In genomic region chr6:137452331-137452894, GRCh38 we compare ENCODE assay signal across 22 cellular contexts. TPM values are rescaled to one million over a fixed set of nuclear protein-coding genes. Genes with fewer than 3 reads are reported as not detected.
DNase-seq lines count a peak whose midpoint lies in the region; ATAC-seq, FAIRE-seq and TF ChIP-seq lines count a peak whose summit lies in the region.
"Had no signal": no experiment of that assay in that cellular context is flagged by ENCODE, and none has a peak within 500 bp of the region (broad histone marks: within the 10 kb centered on the region; RNA-seq: fewer than 3 reads in every experiment).

No MANE protein-coding gene starts in this region.

- H3K9me3 Mint-ChIP-seq in CD8-positive, alpha-beta T cell: no peaks in the 10 kb centered on the region
- H3K9me3 Mint-ChIP-seq: HFFc6 had no signal

- H3K9me3 ChIP-seq in A549 (no peaks in the 10 kb centered on the region), GM23248 (ENCODE audit: low read depth) (no peaks in the 10 kb centered on the region)
- no peaks in the 10 kb centered on the region for H3K9me3 ChIP-seq in CD8-positive, alpha-beta T cell (ENCODE audit: low read length)
- H3K9me3 ChIP-seq: SJSA1 had no signal

- peaks cover 9% of the 10 kb centered on the region for H3K27me3 Mint-ChIP-seq in CD8-positive, alpha-beta T cell (ENCODE audit: low read depth)

- H3K9me2 ChIP-seq in GM23248 (ENCODE audit: insufficient read depth): no peaks in the 10 kb centered on the region

- no peaks in the 10 kb centered on the region for H3K27me3 ChIP-seq in GM23248 (replicated peaks; ENCODE audit: insufficient read depth)
- no peaks in the 10 kb centered on the region for H3K27me3 ChIP-seq in CD8-positive, alpha-beta T cell (ENCODE audit: insufficient read depth, low read length)
- H3K27me3 ChIP-seq: SJSA1 had no signal

- peak; percentile 7 for FAIRE-seq in A549 (lab: Jason Lieb, UNC)
- FAIRE-seq: GM12891, GM19239 had no signal

- no peak for TF ChIP-seq RAD21 in A549 (conservative IDR thresholded peaks at IDR 0.05 in 1 of 2, IDR thresholded peaks at IDR 0.05 in 1 of 2)

- no peak overlapping the region for H2AFZ ChIP-seq in GM23248

- H3K36me3 Mint-ChIP-seq in CD8-positive, alpha-beta T cell: no peaks in the 10 kb centered on the region
- H3K36me3 Mint-ChIP-seq: CD14-positive monocyte had no signal

- no peaks in the 10 kb centered on the region for H4K20me1 ChIP-seq in GM23248 (ENCODE audit: insufficient read depth)

- H3K9ac ChIP-seq in GM23248: no peak overlapping the region
- H3K9ac ChIP-seq: KMS-11 had no signal

- no peak for DNase-seq in A549 (ENCODE audit: low read depth in 1 of 2, low spot score in 1 of 2)
- DNase-seq in GM23248: peak; percentile 31
- peak; percentile 66 for DNase-seq in choroid plexus epithelial cell (ENCODE audit: low read depth)
- DNase-seq in fibroblast of villous mesenchyme (ENCODE audit: low read depth): peak; percentile 10
- no peak for DNase-seq in Ammon's horn (ENCODE audit: low spot score)
- DNase-seq in NCI-H2171 treated with DMSO at 0.1 percent for 48 hours (lab: John Stamatoyannopoulos, UW): no peak
- DNase-seq in CD8-positive, alpha-beta T cell: no peak
- DNase-seq: 8988T, DMS 273 treated with DMSO at 0.1 percent for 48 hours, HFFc6, NCI-H1417, NCI-H187 treated with DMSO at 0.1 percent for 48 hours, NCI-H345, NCI-H524 treated with DMSO at 0.1 percent for 48 hours had no signal

- TF ChIP-seq CTCF in A549 (IDR thresholded peaks at IDR 0.05): no peak
- TF ChIP-seq CTCF in choroid plexus epithelial cell (conservative IDR thresholded peaks at IDR 0.05; ENCODE audit: low read depth, low read length): no peak
- TF ChIP-seq CTCF in fibroblast of villous mesenchyme (IDR thresholded peaks at IDR 0.05; ENCODE audit: insufficient read depth, low read depth, low read length): no peak
- TF ChIP-seq CTCF in CD8-positive, alpha-beta T cell (IDR thresholded peaks at IDR 0.05): no peak

- ATAC-seq in A549 (no peak), HG02642 (IDR thresholded peaks at IDR 0.05; ENCODE audit: poor library complexity, unreplicated experiment) (no peak)
- no peak for ATAC-seq in CD8-positive, alpha-beta T cell
- ATAC-seq: PC-3 had no signal

- no peak for TF ChIP-seq POLR2A in A549 (IDR thresholded peaks at IDR 0.05; ENCODE audit: low read length)

- WGBS in A549 (ENCODE audit: missing lambda C conversion rate): 55% methylated on average over 7 of the region's 7 CpGs
- WGBS in GM23248 (ENCODE audit: low coverage in 1 of 2, low lambda C conversion rate in 2 of 2, missing lambda C conversion rate in 2 of 2), 2 experiments: 10 to 11% methylated on average over 7 of the region's 7 CpGs

- H3K4me1 ChIP-seq in A549 (no peaks in the 10 kb centered on the region), GM23248 (ENCODE audit: insufficient read depth) (peaks cover 13% of the 10 kb centered on the region; the same call in 1 of the 2 replicates)
- no peaks in the 10 kb centered on the region for H3K4me1 ChIP-seq in CD8-positive, alpha-beta T cell (ENCODE audit: insufficient read depth, low read length)

- H3K27ac Mint-ChIP-seq in CD8-positive, alpha-beta T cell: no peak overlapping the region
- H3K27ac Mint-ChIP-seq: CD14-positive monocyte, HFFc6 had no signal

- CTCF ChIA-PET in A549 (lab: Yijun Ruan, JAX): interaction anchor here (1.6 kb wide), 1 partner anchor 38 kb away, joined by 4 read pairs; no protein-coding TSS in a partner anchor
- CTCF ChIA-PET in CD8-positive, alpha-beta T cell (lab: Charles Lee): interaction anchor here (0.7 to 1.0 kb wide), 2 partner anchors 16 to 65 kb away, joined by 3 to 4 read pairs; no protein-coding TSS in a partner anchor

- H3F3A ChIP-seq in GM23248 (ENCODE audit: insufficient read depth): peaks cover 10% of the 10 kb centered on the region; the same call in 1 of the 2 replicates

- H3K4me1 Mint-ChIP-seq in CD8-positive, alpha-beta T cell (ENCODE audit: low read depth): no peaks in the 10 kb centered on the region
- H3K4me1 Mint-ChIP-seq: CD14-positive monocyte had no signal

- no peak for TF ChIP-seq EP300 in A549 (IDR thresholded peaks at IDR 0.05)

- no peak overlapping the region for H3K4me3 ChIP-seq in A549
- no peak overlapping the region for H3K4me3 ChIP-seq in GM23248
- no peak overlapping the region for H3K4me3 ChIP-seq in choroid plexus epithelial cell (ENCODE audit: low read depth, low read length)
- H3K4me3 ChIP-seq in fibroblast of villous mesenchyme (ENCODE audit: low read depth, low read length): no peak overlapping the region
- no peak overlapping the region for H3K4me3 ChIP-seq in CD8-positive, alpha-beta T cell (ENCODE audit: low read depth, low read length)
- H3K4me3 ChIP-seq: SJSA1 had no signal

- no peak overlapping the region for H3K27ac ChIP-seq in A549
- no peak overlapping the region for H3K27ac ChIP-seq in GM23248
- no peak overlapping the region for H3K27ac ChIP-seq in CD8-positive, alpha-beta T cell (ENCODE audit: low read depth, low read length)
- H3K27ac ChIP-seq: KMS-11 had no signal

- H3K4me3 Mint-ChIP-seq in CD8-positive, alpha-beta T cell: no peak overlapping the region
- H3K4me3 Mint-ChIP-seq: CD14-positive monocyte, HFFc6 had no signal

- H3K4me2 ChIP-seq in A549 (no peak overlapping the region), GM23248 (ENCODE audit: unreplicated experiment) (peak overlapping the region; percentile 3)
- H3K4me2 ChIP-seq: KMS-11 had no signal

- in situ Hi-C loops in GM23248 (cut with MboI): no loop called here

- POLR2A ChIA-PET in A549 (lab: Yijun Ruan, JAX): no interaction called here
- POLR2A ChIA-PET in CD8-positive, alpha-beta T cell (lab: Charles Lee): no interaction called here

- H3K79me2 ChIP-seq in GM23248 (ENCODE audit: insufficient read depth): no peaks in the 10 kb centered on the region

- no peaks in the 10 kb centered on the region for H3K36me3 ChIP-seq in GM23248 (ENCODE audit: low read depth)
- H3K36me3 ChIP-seq in CD8-positive, alpha-beta T cell (ENCODE audit: insufficient read depth, low read length): no peaks in the 10 kb centered on the region
- H3K36me3 ChIP-seq: SJSA1 had no signal

- intact Hi-C loops in CD8-positive, alpha-beta T cell (cut with DNase I, micrococcal nuclease): no loop called here

TF ChIP-seq in A549, 52 proteins besides CTCF, POLR2A, EP300 and RAD21:
- TF ChIP-seq CBX2 (IDR thresholded peaks at IDR 0.05; ENCODE audit: borderline replicate concordance, low read depth) (no peak), ATOH8 (CRISPR knock-in tag; IDR thresholded peaks at IDR 0.05; ENCODE audit: low read depth) (no peak), MAZ (IDR thresholded peaks at IDR 0.05; ENCODE audit: borderline replicate concordance, low read depth, low read length) (no peak), TP53 (CRISPR knock-in tag; IDR thresholded peaks at IDR 0.05) (no peak), POLR2AphosphoS2 (conservative IDR thresholded peaks at IDR 0.05; ENCODE audit: low read length) (no peak), BHLHE40 (IDR thresholded peaks at IDR 0.05; ENCODE audit: low read depth, low read length) (no peak), ZSCAN20 (CRISPR knock-in tag; IDR thresholded peaks at IDR 0.05) (no peak), SMC3 (IDR thresholded peaks at IDR 0.05) (no peak), ESRRA (IDR thresholded peaks at IDR 0.05; ENCODE audit: borderline replicate concordance, low read length) (no peak), ZFP36 (IDR thresholded peaks at IDR 0.05; ENCODE audit: borderline replicate concordance, partially characterized antibody) (no peak), RNF2 (IDR thresholded peaks at IDR 0.05; ENCODE audit: borderline replicate concordance, low read depth) (no peak), HES2 (IDR thresholded peaks at IDR 0.05) (no peak), E2F6 (IDR thresholded peaks at IDR 0.05; ENCODE audit: borderline replicate concordance, low read depth) (no peak), KDM5A (IDR thresholded peaks at IDR 0.05) (no peak)

RNA-seq across cellular contexts. Expression of gene OLIG3, which starts 41.8 kb away (rescaled TPM):
- polyA plus RNA-seq in A549 (2011; rRNA removed) (not detected in 2 replicates), A549 (2017; fragmentation: RNase III; extraction: RNeasy Plus Mini Kit Qiagen cat#74134 plus additional on column Dnase treatment) (not detected in 3 replicates), GM23248 (2016; fragmentation: Nextera tagmentation; extraction: Ambion mirVana) (not detected in 2 replicates)
- not detected in 2 replicates for polyA plus RNA-seq in A549 (2012; cell fraction: cytosol; rRNA removed)
- not detected in 2 replicates for polyA plus RNA-seq in A549 (2012; cell fraction: nucleus; rRNA removed)
- not detected in 2 replicates for polyA minus RNA-seq in A549 (2011; rRNA and poly(A)+ RNA removed)
- not detected in 2 replicates for total RNA-seq in GM23248 (2014; rRNA removed; shearing (Covaris generic))
- not detected in 2 replicates for total RNA-seq in fibroblast of villous mesenchyme
- not detected for total RNA-seq in CD8-positive, alpha-beta T cell
- total RNA-seq: H4, HFFc6, PC-3, SJSA1 had no signal
- polyA plus RNA-seq: CD14-positive monocyte had no signal

Comparison
In these comparisons a context has a peak if more than half of its experiments do, and no peak if none do; other contexts are left out.
1. DNase-seq: peak in GM23248 (single experiment), choroid plexus epithelial cell (single experiment) and fibroblast of villous mesenchyme (single experiment); none in A549 (0 of 2), Ammon's horn (single experiment), NCI-H2171 treated with DMSO at 0.1 percent for 48 hours (single experiment) and CD8-positive, alpha-beta T cell (0 of 7).